8 cellular contexts compared by ENCODE assay signal in genomic region chr6:34145161-34146020, GRCh38.
DNase-seq lines count a peak whose midpoint lies in the region; ATAC-seq and TF ChIP-seq lines count a peak whose summit lies in the region.

No MANE protein-coding gene starts in this region.

- peak overlapping the region; percentile 46 for H3K4me3 ChIP-seq in GM06990 (replicated peaks; ENCODE audit: low read depth, low read length)
- peak overlapping the region; percentile 67 for H3K4me3 ChIP-seq in iPS-18a (ENCODE audit: low read length)

- no peak for TF ChIP-seq CTCF in GM06990 (IDR thresholded peaks at IDR 0.05; ENCODE audit: insufficient read depth, low read length, poor library complexity, severe bottlenecking)

- H3K9ac ChIP-seq in iPS-18a (ENCODE audit: low read length) = peak overlapping the region; percentile 44

- no peak overlapping the region for H3K27ac ChIP-seq in iPS-18a (ENCODE audit: low read length)

- H3K36me3 ChIP-seq in GM06990 (ENCODE audit: control insufficient read depth, insufficient read depth, low read length) (no peaks in the 10 kb centered on the region), iPS-18a (ENCODE audit: control insufficient read depth, low read depth, low read length) (no peaks in the 10 kb centered on the region)

- H3K9me3 ChIP-seq in iPS-18a (ENCODE audit: control insufficient read depth, low read depth, low read length) = no peaks in the 10 kb centered on the region

- peaks cover 47% of the 10 kb centered on the region for H3K4me1 ChIP-seq in iPS-18a (ENCODE audit: control insufficient read depth, low read depth, low read length)

- no peak for DNase-seq in GM06990 (ENCODE audit: extremely low read depth, insufficient read length)
- DNase-seq in NCI-H69 (lab: John Stamatoyannopoulos, UW) = peak; percentile 89
- peak; percentile 78 for DNase-seq in astrocyte of the hippocampus (ENCODE audit: low read depth, low spot score)
- DNase-seq in stimulated activated CD4-positive, alpha-beta T cell treated with anti-CD3 and anti-CD28 coated beads, Interleukin-15, amount 100 ng/mL, for 24 hours = peak; percentile 50

- no peak for ATAC-seq in GM19351 (IDR thresholded peaks at IDR 0.05; ENCODE audit: unreplicated experiment)
- no peak for ATAC-seq in GM21723 (IDR thresholded peaks at IDR 0.05; ENCODE audit: unreplicated experiment)
- ATAC-seq in GM21360 (IDR thresholded peaks at IDR 0.05; ENCODE audit: unreplicated experiment) = no peak

- H3K27me3 ChIP-seq in GM06990 (replicated peaks; ENCODE audit: control insufficient read depth, insufficient read depth, low read length) (peaks cover 3% of the 10 kb centered on the region), iPS-18a (ENCODE audit: control insufficient read depth, insufficient read depth, low read length) (peaks cover 67% of the 10 kb centered on the region)
